9 cellular contexts compared by ENCODE assay signal in the genomic region with DNA sequence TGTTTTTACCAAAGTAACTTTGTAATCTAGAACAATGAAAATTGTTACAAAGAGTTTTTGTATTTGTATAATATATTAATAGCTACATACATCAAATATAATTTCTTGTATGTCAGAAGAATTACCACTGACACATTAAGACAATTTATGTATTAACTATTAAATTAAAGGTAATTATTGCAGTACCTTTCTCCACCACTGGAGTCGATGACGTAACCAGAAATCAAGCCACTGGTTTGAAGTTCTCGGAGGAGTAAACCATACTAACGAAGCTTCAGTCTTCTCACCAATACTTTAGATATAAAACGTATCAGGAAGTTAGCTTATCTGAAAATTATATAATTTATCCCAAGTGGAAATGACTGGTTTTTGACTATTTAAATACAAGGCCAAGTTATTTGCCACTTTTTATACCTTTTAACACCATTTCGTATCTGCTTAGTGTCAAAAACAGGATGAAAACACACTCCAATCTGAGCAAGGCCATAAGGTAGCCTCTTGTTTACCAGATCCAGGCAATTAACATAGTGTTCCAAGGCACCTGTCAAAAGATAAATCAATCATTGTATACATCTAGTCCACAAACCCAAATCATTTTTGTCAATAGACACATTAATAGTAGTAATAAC. TPM values are rescaled to one million over a fixed set of nuclear protein-coding genes. Genes with fewer than 3 reads are reported as not detected.
DNase-seq lines count a peak whose midpoint lies in the region; ATAC-seq and TF ChIP-seq lines count a peak whose summit lies in the region.
"Had no signal": no experiment of that assay in that cellular context is flagged by ENCODE, and none has a peak within 500 bp of the region (broad histone marks: within the 10 kb centered on the region; RNA-seq: fewer than 3 reads in every experiment).

No MANE protein-coding gene starts in this region.

- DNase-seq in natural killer cell, result no peak
- no peak for DNase-seq in natural killer cell treated with Interleukin-12 subunit alpha and Interleukin-12 subunit beta and Interleukin-15 and Interleukin-18, amount 100 ng/mL, for 72 hours (ENCODE audit: low spot score)
- peak; percentile 5 for DNase-seq in T-helper 22 cell (ENCODE audit: low read depth)
- DNase-seq in fibroblast of peridontal ligament (ENCODE audit: extremely low read depth), result peak; percentile 30
- DNase-seq in type B pancreatic cell (ENCODE audit: extremely low spot score, unreplicated experiment), result no peak
- no peak for DNase-seq in GM10248 (ENCODE audit: extremely low spot score)
- no peak for DNase-seq in AG20443 (ENCODE audit: low spot score)
- DNase-seq: NCI-H1048 had no signal

- H3K27me3 Mint-ChIP-seq in natural killer cell (ENCODE audit: low read depth in 2 of 2), result no peaks in the 10 kb centered on the region
- no peaks in the 10 kb centered on the region for H3K27me3 Mint-ChIP-seq in natural killer cell treated with Interleukin-12 subunit alpha and Interleukin-12 subunit beta and Interleukin-15 and Interleukin-18, amount 100 ng/mL, for 72 hours
- no peaks in the 10 kb centered on the region for H3K27me3 Mint-ChIP-seq in type B pancreatic cell

- intact Hi-C loops in natural killer cell (cut with micrococcal nuclease), result loop anchor here (5.0 kb wide), 1 partner anchor 170 kb away; no protein-coding TSS in a partner anchor

- CTCF ChIA-PET in GM10248 (lab: Yijun Ruan, JAX), result interaction anchor here (0.7 to 5.9 kb wide), 8 partner anchors 14 to 152 kb away, joined by 3 to 96 read pairs (median 4); a partner anchor contains a TSS

- H3K4me1 Mint-ChIP-seq in natural killer cell (peaks cover 29 to 32% of the 10 kb centered on the region in 2 donors), type B pancreatic cell (ENCODE audit: unreplicated experiment) (peaks cover 14% of the 10 kb centered on the region)
- peaks cover 33 to 35% of the 10 kb centered on the region in 2 donors for H3K4me1 Mint-ChIP-seq in natural killer cell treated with Interleukin-12 subunit alpha and Interleukin-12 subunit beta and Interleukin-15 and Interleukin-18, amount 100 ng/mL, for 72 hours (ENCODE audit: low read depth in 2 of 2)

- H3K36me3 Mint-ChIP-seq in natural killer cell (peaks cover 6% of the 10 kb centered on the region), type B pancreatic cell (peaks cover 23% of the 10 kb centered on the region)
- peaks cover 17% of the 10 kb centered on the region for H3K36me3 Mint-ChIP-seq in natural killer cell treated with Interleukin-12 subunit alpha and Interleukin-12 subunit beta and Interleukin-15 and Interleukin-18, amount 100 ng/mL, for 72 hours

- H3K9me3 Mint-ChIP-seq in natural killer cell, result no peaks in the 10 kb centered on the region
- H3K9me3 Mint-ChIP-seq in natural killer cell treated with Interleukin-12 subunit alpha and Interleukin-12 subunit beta and Interleukin-15 and Interleukin-18, amount 100 ng/mL, for 72 hours, result no peaks in the 10 kb centered on the region
- H3K9me3 Mint-ChIP-seq in type B pancreatic cell, result no peaks in the 10 kb centered on the region

- TF ChIP-seq CTCF in natural killer cell (IDR thresholded peaks at IDR 0.05), result peak; percentile 60
- peak; percentile 70 for TF ChIP-seq CTCF in type B pancreatic cell (conservative IDR thresholded peaks at IDR 0.05)
- no peak for TF ChIP-seq CTCF in GM10248 (IDR thresholded peaks at IDR 0.05; ENCODE audit: control extremely low read depth, extremely low read depth, low read depth, missing control alignments)

- H3K27ac Mint-ChIP-seq in natural killer cell (peak overlapping the region in 1 of 2 donors; percentile 41), type B pancreatic cell (no peak overlapping the region)
- H3K27ac Mint-ChIP-seq in natural killer cell treated with Interleukin-12 subunit alpha and Interleukin-12 subunit beta and Interleukin-15 and Interleukin-18, amount 100 ng/mL, for 72 hours, result no peak overlapping the region

- POLR2A ChIA-PET in GM10248 (lab: Yijun Ruan, JAX), result interaction anchor here (1.4 kb wide), 1 partner anchor 12 kb away, joined by 6 read pairs; no protein-coding TSS in a partner anchor

- H3K4me3 Mint-ChIP-seq in natural killer cell, result no peak overlapping the region
- H3K4me3 Mint-ChIP-seq in natural killer cell treated with Interleukin-12 subunit alpha and Interleukin-12 subunit beta and Interleukin-15 and Interleukin-18, amount 100 ng/mL, for 72 hours, result no peak overlapping the region
- H3K4me3 Mint-ChIP-seq in type B pancreatic cell, result no peak overlapping the region

- ATAC-seq in natural killer cell (no peak), HG03045 (IDR thresholded peaks at IDR 0.05; ENCODE audit: unreplicated experiment) (no peak)
- ATAC-seq in natural killer cell treated with Interleukin-12 subunit alpha and Interleukin-12 subunit beta and Interleukin-15 and Interleukin-18, amount 100 ng/mL, for 72 hours, result no peak

RNA-seq across cellular contexts. Expression of a gene that starts 4.3 kb away (rescaled TPM):
- total RNA-seq in natural killer cell, result 10 to 100 TPM; 34.7 to 65.3 (median 41.2) TPM
- total RNA-seq in natural killer cell treated with Interleukin-12 subunit alpha and Interleukin-12 subunit beta and Interleukin-15 and Interleukin-18, amount 100 ng/mL, for 72 hours, result 10 to 100 TPM; 32.6 to 61.1 TPM
- 15.4 and 22.9 TPM in 2 replicates for total RNA-seq in type B pancreatic cell (ENCODE audit: low replicate concordance)

RNA-seq across cellular contexts. Expression of a gene that starts 13.5 kb away (rescaled TPM):
- total RNA-seq in natural killer cell (1,000 to 10,000 TPM; 2,956 to 3,334 (median 3,276) TPM), type B pancreatic cell (ENCODE audit: low replicate concordance) (729 and 758 TPM in 2 replicates)
- total RNA-seq in natural killer cell treated with Interleukin-12 subunit alpha and Interleukin-12 subunit beta and Interleukin-15 and Interleukin-18, amount 100 ng/mL, for 72 hours, result 1,000 to 10,000 TPM in 1 of 2 donors, 100 to 1,000 TPM in 1; 987 to 1,102 TPM

RNA-seq across cellular contexts. Expression of a gene that starts 14.2 kb away (rescaled TPM):
- total RNA-seq in natural killer cell (100 to 1,000 TPM; 152 to 187 (median 186) TPM), type B pancreatic cell (ENCODE audit: low replicate concordance) (52.1 and 76.2 TPM in 2 replicates)
- 10 to 100 TPM; 47.7 to 74.3 TPM for total RNA-seq in natural killer cell treated with Interleukin-12 subunit alpha and Interleukin-12 subunit beta and Interleukin-15 and Interleukin-18, amount 100 ng/mL, for 72 hours

RNA-seq across cellular contexts. Expression of a gene that starts 43.7 kb away (rescaled TPM):
- 10 to 100 TPM in 1 of 3 donors, 1 to 10 TPM in 2; 2.2 to 12.0 (median 3.3) TPM for total RNA-seq in natural killer cell
- 1 to 10 TPM; 5.0 to 6.9 TPM for total RNA-seq in natural killer cell treated with Interleukin-12 subunit alpha and Interleukin-12 subunit beta and Interleukin-15 and Interleukin-18, amount 100 ng/mL, for 72 hours
- total RNA-seq in type B pancreatic cell (ENCODE audit: low replicate concordance), result not detected in 2 replicates

Comparison
In these comparisons a context has a peak if more than half of its experiments do, and no peak if none do; other contexts are left out.
1. DNase-seq: peak in T-helper 22 cell (single experiment) and fibroblast of peridontal ligament (single experiment); none in natural killer cell (single experiment), natural killer cell treated with Interleukin-12 subunit alpha and Interleukin-12 subunit beta and Interleukin-15 and Interleukin-18, amount 100 ng/mL, for 72 hours (single experiment), type B pancreatic cell (single experiment), GM10248 (single experiment) and AG20443 (single experiment).